Comparison of ENCODE assay signal across 9 cellular contexts in genomic region chr9:72361227-72361626, GRCh38. TPM values are rescaled to one million over a fixed set of nuclear protein-coding genes. Genes with fewer than 3 reads are reported as not detected.
A peak's percentile ranks its signal among the peaks of the same experiment; 100 is the strongest.
DNase-seq lines count a peak whose midpoint lies in the region; ATAC-seq and TF ChIP-seq lines count a peak whose summit lies in the region.
"Had no signal": no experiment of that assay in that cellular context is flagged by ENCODE, and none has a peak within 500 bp of the region (broad histone marks: within the 10 kb centered on the region; RNA-seq: fewer than 3 reads in every experiment).

No MANE protein-coding gene starts in this region.

- H3K4me3 ChIP-seq in iPS-11a (ENCODE audit: low read depth, low read length) (peak overlapping the region; percentile 95), skeletal muscle satellite cell (ENCODE audit: low read length) (peak overlapping the region; percentile 94)

- H3K27me3 Mint-ChIP-seq in H9 (ENCODE audit: low read depth) = no peaks in the 10 kb centered on the region
- no peaks in the 10 kb centered on the region for H3K27me3 Mint-ChIP-seq in activated naive CD8-positive, alpha-beta T cell

- peak overlapping the region; percentile 20 to 85; a peak in 3 of 5 replicates for H3K4me3 Mint-ChIP-seq in H9
- peak overlapping the region; percentile 58 for H3K4me3 Mint-ChIP-seq in activated naive CD8-positive, alpha-beta T cell

- H4K91ac ChIP-seq in H9 (ENCODE audit: insufficient read length, low read depth, low read length) = no peak overlapping the region

- H2BK5ac ChIP-seq in H9 (ENCODE audit: insufficient read length, low read length) = no peak overlapping the region

- H3K23me2 ChIP-seq in H9 (ENCODE audit: insufficient read length, low read depth, low read length, poor library complexity, severe bottlenecking) = peaks cover 13% of the 10 kb centered on the region

- H3K27me3 ChIP-seq in H9 (ENCODE audit: insufficient read depth, low read length) = no peaks in the 10 kb centered on the region
- H3K27me3 ChIP-seq in skeletal muscle satellite cell (ENCODE audit: control insufficient read depth, insufficient read depth, low read length) = no peaks in the 10 kb centered on the region

- no peak overlapping the region for H3K27ac Mint-ChIP-seq in H9
- H3K27ac Mint-ChIP-seq in activated naive CD8-positive, alpha-beta T cell = peak overlapping the region; percentile 34

- no CpG with 5 or more reads among the region's 3 CpGs for WGBS in H9 (ENCODE audit: extremely low coverage, insufficient read length, low lambda C conversion rate)

- no peak overlapping the region for H3K27ac ChIP-seq in H9 (ENCODE audit: insufficient read length, low read depth, low read length)

- no peak overlapping the region for H2BK12ac ChIP-seq in H9 (ENCODE audit: insufficient read length, low read depth, low read length)

- peaks cover 2% of the 10 kb centered on the region in 2 experiments; a peak in 1 of 5 replicates for H3K9me3 Mint-ChIP-seq in H9
- H3K9me3 Mint-ChIP-seq in activated naive CD8-positive, alpha-beta T cell (ENCODE audit: low read depth) = no peaks in the 10 kb centered on the region

- no peak overlapping the region for H3K4ac ChIP-seq in H9 (ENCODE audit: low read depth, low read length)

- no peak overlapping the region for H2BK15ac ChIP-seq in H9 (ENCODE audit: low read depth, low read length)

- no peak overlapping the region for H2AFZ ChIP-seq in H9 (ENCODE audit: low read length)

- no peak overlapping the region for H3K56ac ChIP-seq in H9 (ENCODE audit: insufficient read length, low read depth, low read length)

- H3K79me1 ChIP-seq in H9 (ENCODE audit: insufficient read depth, low read depth, low read length, poor library complexity, severe bottlenecking) = peaks cover 4% of the 10 kb centered on the region

- no peak overlapping the region for H4K5ac ChIP-seq in H9 (ENCODE audit: insufficient read length, low read depth, low read length)

- peaks cover 49 to 55% of the 10 kb centered on the region in 2 experiments for H3K4me1 Mint-ChIP-seq in H9
- H3K4me1 Mint-ChIP-seq in activated naive CD8-positive, alpha-beta T cell (ENCODE audit: low read depth) = peaks cover 77% of the 10 kb centered on the region

- DNase-seq in H9 (no peak), Ammon's horn (ENCODE audit: low spot score) (no peak), NCI-H2029 treated with DMSO at 0.1 percent for 48 hours (lab: John Stamatoyannopoulos, UW) (no peak), NCI-H1694 treated with DMSO at 0.1 percent for 48 hours (lab: John Stamatoyannopoulos, UW) (no peak)
- DNase-seq: RPMI8226 had no signal

- H3K14ac ChIP-seq in H9 (ENCODE audit: insufficient read depth, low read length) = no peak overlapping the region

- H3K79me2 ChIP-seq in H9 (ENCODE audit: insufficient read depth, low read length) = peaks cover 62% of the 10 kb centered on the region

- no peak overlapping the region for H3K18ac ChIP-seq in H9 (ENCODE audit: insufficient read length, low read depth, low read length)

- TF ChIP-seq CTCF in H9 (conservative IDR thresholded peaks at IDR 0.05) = no peak

- H2AK5ac ChIP-seq in H9 (ENCODE audit: insufficient read length, low read length) = no peak overlapping the region

- no peak overlapping the region for H3K9ac ChIP-seq in H9 (ENCODE audit: extremely low read depth, insufficient read length, low read length)
- H3K9ac ChIP-seq in skeletal muscle satellite cell (ENCODE audit: low read depth, low read length) = peak overlapping the region; percentile 100

- peaks cover 64% of the 10 kb centered on the region for H3K36me3 ChIP-seq in skeletal muscle satellite cell (ENCODE audit: insufficient read depth, low read length)

- H3K9me3 ChIP-seq in H9 (ENCODE audit: control insufficient read depth, low read depth, low read length) = no peaks in the 10 kb centered on the region
- H3K9me3 ChIP-seq in skeletal muscle satellite cell (replicated peaks; ENCODE audit: low read length) = no peaks in the 10 kb centered on the region

- H2BK20ac ChIP-seq in H9 (ENCODE audit: low read depth, low read length, poor library complexity, severe bottlenecking) = no peak overlapping the region

- H3K4me2 ChIP-seq in H9 (ENCODE audit: insufficient read depth, insufficient read length, low read length) (peak overlapping the region; percentile 25), skeletal muscle satellite cell (ENCODE audit: low read length) (peak overlapping the region; percentile 92)

- peaks cover 53 to 78% (median 75%) of the 10 kb centered on the region in 3 experiments for H3K36me3 Mint-ChIP-seq in H9 (ENCODE audit: insufficient read depth in 1 of 3, low read depth in 3 of 3)
- H3K36me3 Mint-ChIP-seq in activated naive CD8-positive, alpha-beta T cell = peaks cover 19% of the 10 kb centered on the region

- ATAC-seq in HG03196 (IDR thresholded peaks at IDR 0.05; ENCODE audit: unreplicated experiment) = no peak

- no peaks in the 10 kb centered on the region for H3K4me1 ChIP-seq in H9 (ENCODE audit: insufficient read depth, low read length)
- H3K4me1 ChIP-seq in skeletal muscle satellite cell (ENCODE audit: control insufficient read depth, insufficient read depth, low read length) = peaks cover 47% of the 10 kb centered on the region

- no peak overlapping the region for H3K23ac ChIP-seq in H9 (ENCODE audit: insufficient read length, low read depth, low read length)

- H4K20me1 ChIP-seq in H9 (ENCODE audit: control insufficient read depth, insufficient read depth, insufficient read length) = no peaks in the 10 kb centered on the region

- H3T11ph ChIP-seq in H9 (ENCODE audit: low read length) = no peak overlapping the region

- H2BK120ac ChIP-seq in H9 (ENCODE audit: low read depth, low read length, poor library complexity, severe bottlenecking) = no peak overlapping the region

- no peak overlapping the region for H4K8ac ChIP-seq in H9 (replicated peaks; ENCODE audit: insufficient read length, low read depth, low read length)

RNA-seq across cellular contexts. Expression of gene ZFAND5, which starts 3.8 kb away (rescaled TPM):
- 293 and 304 TPM in 2 replicates for total RNA-seq in H9 (2021)
- total RNA-seq in skeletal muscle satellite cell (2012; rRNA removed) = 47.6 and 52.5 TPM in 2 replicates
